In genomic region chr3:188617988-188618701, GRCh38 we compare ENCODE assay signal across 38 cellular contexts.
"Had no signal": no experiment of that assay in that cellular context is flagged by ENCODE, and none has a peak within 500 bp of the region (broad histone marks: within the 10 kb centered on the region; RNA-seq: fewer than 3 reads in every experiment).

No MANE protein-coding gene starts in this region.

- ATAC-seq: activated CD4-positive, CD25-positive, alpha-beta regulatory T cell treated with anti-CD3 and anti-CD28 coated beads, Interleukin-2, amount 50 U/mL, for 24 hours; activated CD8-positive, alpha-beta T cell treated with anti-CD3 and anti-CD28 coated beads for 36 hours; activated naive CD8-positive, alpha-beta T cell treated with anti-CD3 and anti-CD28 coated beads, Interleukin-2, amount 50 U/mL, for 24 hours; body of pancreas; effector memory CD8-positive, alpha-beta T cell; T-helper 17 cell had no signal

- H3K9me3 Mint-ChIP-seq: activated B cell treated with CpG ODN at 0.5 μM for 24 hours; activated CD8-positive, alpha-beta T cell treated with anti-CD3 and anti-CD28 coated beads for 36 hours; activated naive CD4-positive, alpha-beta T cell treated with anti-CD3 and anti-CD28 coated beads for 36 hours; activated naive CD4-positive, alpha-beta T cell treated with anti-CD3 and anti-CD28 coated beads, Interleukin-2, amount 50 U/mL, for 24 hours; activated T-helper 1 cell treated with anti-CD3 and anti-CD28 coated beads, Interleukin-12 subunit alpha, Interleukin-12 subunit beta, Interleukin-2, Interleukin-4 antibody, amounts not matched to agents 30 ng/mL and 10 ng/mL and 1 ng/mL, durations not matched to agents 14 hours and 24 hours and 36 hours; activated T-helper 2 cell treated with anti-CD3 and anti-CD28 coated beads, Interferon-gamma antibody, Interleukin-2, Interleukin-4, amounts not matched to agents 10 μg/mL and 5 μg/mL and 100 μg/mL, durations not matched to agents 14 hours and 24 hours and 36 hours; effector memory CD8-positive, alpha-beta T cell; T-helper 2 cell treated with Interferon-gamma antibody and Interleukin-4, amounts not matched to agents 5 μg/mL and 100 μg/mL, for 36 hours had no signal

- H3K4me3 Mint-ChIP-seq: activated B cell treated with CpG ODN at 0.5 μM for 24 hours; activated CD8-positive, alpha-beta T cell treated with anti-CD3 and anti-CD28 coated beads for 36 hours; activated naive CD4-positive, alpha-beta T cell treated with anti-CD3 and anti-CD28 coated beads for 36 hours; activated naive CD4-positive, alpha-beta T cell treated with anti-CD3 and anti-CD28 coated beads, Interleukin-2, amount 50 U/mL, for 24 hours; activated naive CD8-positive, alpha-beta T cell treated with anti-CD3 and anti-CD28 coated beads for 36 hours; activated naive CD8-positive, alpha-beta T cell treated with anti-CD3 and anti-CD28 coated beads, Interleukin-2, amount 50 U/mL, for 24 hours; activated T-helper 1 cell treated with anti-CD3 and anti-CD28 coated beads, Interleukin-12 subunit alpha, Interleukin-12 subunit beta, Interleukin-2, Interleukin-4 antibody, amounts not matched to agents 30 ng/mL and 10 ng/mL and 1 ng/mL, durations not matched to agents 14 hours and 24 hours and 36 hours; effector memory CD8-positive, alpha-beta T cell; T-helper 17 cell; T-helper 2 cell treated with Interferon-gamma antibody and Interleukin-4, amounts not matched to agents 5 μg/mL and 100 μg/mL, for 36 hours had no signal

- H3K27me3 ChIP-seq: adrenal gland, body of pancreas had no signal

- H3K4me1 Mint-ChIP-seq: activated B cell treated with CpG ODN at 0.5 μM for 24 hours; activated naive CD4-positive, alpha-beta T cell treated with anti-CD3 and anti-CD28 coated beads, Interleukin-2, amount 50 U/mL, for 24 hours had no signal

- H3K27me3 Mint-ChIP-seq: activated B cell treated with CpG ODN at 0.5 μM for 24 hours; activated CD8-positive, alpha-beta T cell treated with anti-CD3 and anti-CD28 coated beads for 36 hours; activated naive CD4-positive, alpha-beta T cell treated with anti-CD3 and anti-CD28 coated beads, Interleukin-2, amount 50 U/mL, for 24 hours; activated naive CD8-positive, alpha-beta T cell treated with anti-CD3 and anti-CD28 coated beads for 36 hours; activated naive CD8-positive, alpha-beta T cell treated with anti-CD3 and anti-CD28 coated beads, Interleukin-2, amount 50 U/mL, for 24 hours; effector memory CD8-positive, alpha-beta T cell; T-helper 17 cell had no signal

- H3K36me3 ChIP-seq: adrenal gland, WERI-Rb-1 had no signal

- H3K4me1 ChIP-seq: adrenal gland, body of pancreas had no signal

- H3K9me3 ChIP-seq: adrenal gland, body of pancreas had no signal

- FAIRE-seq: colon, endometrium, endothelial cell of umbilical vein, frontal cortex had no signal

- H3K27ac ChIP-seq: adrenal gland, body of pancreas, epithelial cell of prostate, WERI-Rb-1 had no signal

- H3K4me3 ChIP-seq: adrenal gland, body of pancreas had no signal

- H3K27ac Mint-ChIP-seq: activated B cell treated with CpG ODN at 0.5 μM for 24 hours; activated CD8-positive, alpha-beta T cell treated with anti-CD3 and anti-CD28 coated beads for 36 hours; activated naive CD4-positive, alpha-beta T cell treated with anti-CD3 and anti-CD28 coated beads for 36 hours; activated naive CD4-positive, alpha-beta T cell treated with anti-CD3 and anti-CD28 coated beads, Interleukin-2, amount 50 U/mL, for 24 hours; activated naive CD8-positive, alpha-beta T cell treated with anti-CD3 and anti-CD28 coated beads for 36 hours; activated naive CD8-positive, alpha-beta T cell treated with anti-CD3 and anti-CD28 coated beads, Interleukin-2, amount 50 U/mL, for 24 hours; activated T-helper 1 cell treated with anti-CD3 and anti-CD28 coated beads, Interleukin-12 subunit alpha, Interleukin-12 subunit beta, Interleukin-2, Interleukin-4 antibody, amounts not matched to agents 30 ng/mL and 10 ng/mL and 1 ng/mL, durations not matched to agents 14 hours and 24 hours and 36 hours; activated T-helper 2 cell treated with anti-CD3 and anti-CD28 coated beads, Interferon-gamma antibody, Interleukin-2, Interleukin-4, amounts not matched to agents 10 μg/mL and 5 μg/mL and 100 μg/mL, durations not matched to agents 14 hours and 24 hours and 36 hours; effector memory CD8-positive, alpha-beta T cell; T-helper 17 cell; T-helper 2 cell treated with Interferon-gamma antibody and Interleukin-4, amounts not matched to agents 5 μg/mL and 100 μg/mL, for 36 hours had no signal

- DNase-seq: activated B cell treated with CpG ODN at 0.5 μM for 24 hours; activated CD4-positive, alpha-beta T cell treated with anti-CD3 and anti-CD28 coated beads for 48 hours; activated CD4-positive, alpha-beta T cell treated with anti-CD3 and anti-CD28 coated beads, Interleukin-2, amount 50 U/mL, for 1 hour; activated CD4-positive, alpha-beta T cell treated with anti-CD3 and anti-CD28 coated beads, Interleukin-2, amount 50 U/mL, for 48 hours; activated CD8-positive, alpha-beta memory T cell treated with anti-CD3 and anti-CD28 coated beads for 24 hours; activated CD8-positive, alpha-beta memory T cell treated with anti-CD3 and anti-CD28 coated beads, Interleukin-2, amount 50 U/mL, for 4 hours; activated CD8-positive, alpha-beta T cell treated with anti-CD3 and anti-CD28 coated beads for 36 hours; activated effector memory CD4-positive, alpha-beta T cell treated with anti-CD3 and anti-CD28 coated beads, Interleukin-2, amount 50 U/mL, for 16 hours; activated naive CD4-positive, alpha-beta T cell treated with anti-CD3 and anti-CD28 coated beads for 36 hours; activated naive CD8-positive, alpha-beta T cell treated with anti-CD3 and anti-CD28 coated beads for 36 hours; activated naive CD8-positive, alpha-beta T cell treated with anti-CD3 and anti-CD28 coated beads, Interleukin-2, amount 50 U/mL, for 24 hours; activated T-cell treated with anti-CD3 and anti-CD28 coated beads, Interleukin-2, amount 50 U/mL, for 1 hour; activated T-cell treated with anti-CD3 and anti-CD28 coated beads, Interleukin-2, amount 50 U/mL, for 48 hours; adrenal gland; amygdala; aorta; body of pancreas; caudate nucleus; cortex of kidney; dermis blood vessel endothelial cell; effector CD4-positive, alpha-beta T cell; effector memory CD8-positive, alpha-beta T cell; foreskin fibroblast; glutamatergic neuron; T-helper 1 cell; T-helper 17 cell; T1000; WERI-Rb-1 had no signal
